ENCODE assay signal across 1 cellular context in the genomic region with DNA sequence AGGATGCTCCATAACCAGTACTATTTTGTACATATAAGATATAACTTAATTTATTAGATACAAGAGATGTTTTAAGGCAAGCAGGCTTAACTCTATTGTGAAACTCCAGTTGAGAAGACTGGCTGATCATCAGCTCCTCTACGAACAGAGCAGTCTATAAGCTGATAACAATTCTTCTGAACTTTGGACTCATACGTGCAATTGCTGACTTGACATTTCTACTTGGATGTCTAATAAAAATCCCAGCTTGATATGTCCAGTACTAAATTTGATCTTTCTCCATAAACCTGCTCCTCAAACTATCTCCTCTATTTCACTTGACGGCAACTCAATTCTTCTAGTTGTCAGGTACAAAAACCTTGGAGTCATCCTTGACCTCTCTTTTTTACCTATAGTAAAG.
A peak's percentile ranks its signal among the peaks of the same experiment; 100 is the strongest.
TF ChIP-seq lines count a peak whose summit lies in the region.

No MANE protein-coding gene starts in this region.

TF ChIP-seq in K562, 482 proteins besides CTCF, POLR2A, EP300 and RAD21 (continued from another document):
- TF ChIP-seq, protein P1, sequence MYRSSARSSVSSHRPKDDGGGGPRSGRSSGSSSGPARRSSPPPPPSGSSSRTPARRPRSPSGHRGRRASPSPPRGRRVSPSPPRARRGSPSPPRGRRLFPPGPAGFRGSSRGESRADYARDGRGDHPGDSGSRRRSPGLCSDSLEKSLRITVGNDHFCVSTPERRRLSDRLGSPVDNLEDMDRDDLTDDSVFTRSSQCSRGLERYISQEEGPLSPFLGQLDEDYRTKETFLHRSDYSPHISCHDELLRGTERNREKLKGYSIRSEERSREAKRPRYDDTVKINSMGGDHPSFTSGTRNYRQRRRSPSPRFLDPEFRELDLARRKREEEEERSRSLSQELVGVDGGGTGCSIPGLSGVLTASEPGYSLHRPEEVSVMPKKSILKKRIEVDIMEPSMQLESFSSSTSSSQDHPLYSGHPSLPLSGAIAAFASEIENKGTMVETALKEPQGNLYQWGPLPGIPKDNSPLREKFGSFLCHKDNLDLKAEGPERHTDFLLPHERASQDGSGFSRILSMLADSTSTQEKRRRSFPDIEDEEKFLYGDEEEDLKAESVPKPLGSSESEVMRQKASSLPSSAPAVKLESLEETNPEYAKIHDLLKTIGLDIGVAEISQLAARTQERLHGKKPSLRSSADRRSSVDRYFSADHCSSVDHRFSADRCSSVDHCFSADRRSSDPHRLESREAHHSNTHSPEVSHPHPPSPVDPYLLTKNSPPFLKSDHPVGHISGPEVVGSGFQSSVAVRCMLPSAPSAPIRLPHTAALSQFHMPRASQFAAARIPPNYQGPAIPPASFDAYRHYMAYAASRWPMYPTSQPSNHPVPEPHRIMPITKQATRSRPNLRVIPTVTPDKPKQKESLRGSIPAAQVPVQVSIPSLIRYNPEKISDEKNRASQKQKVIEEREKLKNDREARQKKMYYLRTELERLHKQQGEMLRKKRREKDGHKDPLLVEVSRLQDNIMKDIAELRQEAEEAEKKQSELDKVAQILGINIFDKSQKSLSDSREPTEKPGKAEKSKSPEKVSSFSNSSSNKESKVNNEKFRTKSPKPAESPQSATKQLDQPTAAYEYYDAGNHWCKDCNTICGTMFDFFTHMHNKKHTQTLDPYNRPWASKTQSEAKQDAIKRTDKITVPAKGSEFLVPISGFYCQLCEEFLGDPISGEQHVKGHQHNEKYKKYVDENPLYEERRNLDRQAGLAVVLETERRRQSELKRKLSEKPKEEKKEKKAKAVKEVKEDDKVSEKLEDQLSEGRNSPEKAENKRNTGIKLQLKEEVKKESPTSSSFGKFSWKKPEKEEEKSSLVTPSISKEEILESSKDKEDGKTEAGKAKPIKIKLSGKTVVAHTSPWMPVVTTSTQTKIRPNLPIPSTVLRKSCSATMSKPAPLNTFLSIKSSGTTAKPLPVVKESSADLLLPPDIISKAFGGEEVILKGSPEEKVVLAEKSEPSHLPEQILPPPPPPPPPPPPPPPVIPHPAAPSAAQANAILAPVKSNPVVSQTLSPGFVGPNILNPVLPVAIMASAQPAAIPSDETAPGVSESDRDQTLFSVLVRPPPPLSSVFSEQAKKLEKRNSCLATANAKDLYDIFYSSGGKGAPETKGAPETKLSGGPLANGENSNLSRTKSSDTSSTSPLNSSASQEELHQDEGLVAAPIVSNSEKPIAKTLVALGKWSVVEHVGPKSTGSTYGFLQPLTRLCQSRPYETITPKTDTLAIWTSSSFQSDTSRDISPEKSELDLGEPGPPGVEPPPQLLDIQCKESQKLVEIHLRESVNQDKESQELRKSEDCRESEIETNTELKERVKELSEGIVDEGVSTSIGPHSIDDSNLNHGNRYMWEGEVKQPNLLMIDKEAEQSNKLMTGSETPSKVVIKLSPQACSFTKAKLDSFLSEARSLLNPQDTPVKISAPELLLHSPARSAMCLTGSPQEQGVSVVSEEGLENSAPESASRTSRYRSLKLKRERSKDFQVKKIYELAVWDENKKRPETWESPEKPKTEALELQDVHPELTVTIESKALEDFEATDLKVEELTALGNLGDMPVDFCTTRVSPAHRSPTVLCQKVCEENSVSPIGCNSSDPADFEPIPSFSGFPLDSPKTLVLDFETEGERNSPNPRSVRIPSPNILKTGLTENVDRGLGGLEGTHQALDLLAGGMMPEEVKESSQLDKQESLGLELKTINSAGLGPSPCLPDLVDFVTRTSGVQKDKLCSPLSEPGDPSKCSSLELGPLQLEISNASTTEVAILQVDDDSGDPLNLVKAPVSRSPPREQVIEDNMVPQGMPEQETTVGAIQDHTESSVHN (IDR thresholded peaks at IDR 0.05; ENCODE audit: borderline replicate concordance in 1 of 2, low read depth in 1 of 2), result no peak
- TF ChIP-seq MAFF (IDR thresholded peaks at IDR 0.05; ENCODE audit: low read length) (peak; percentile 70), ILF3 (IDR thresholded peaks at IDR 0.05; ENCODE audit: borderline replicate concordance) (no peak)
